Comparison of ENCODE assay signal across 8 cellular contexts in the genomic region with DNA sequence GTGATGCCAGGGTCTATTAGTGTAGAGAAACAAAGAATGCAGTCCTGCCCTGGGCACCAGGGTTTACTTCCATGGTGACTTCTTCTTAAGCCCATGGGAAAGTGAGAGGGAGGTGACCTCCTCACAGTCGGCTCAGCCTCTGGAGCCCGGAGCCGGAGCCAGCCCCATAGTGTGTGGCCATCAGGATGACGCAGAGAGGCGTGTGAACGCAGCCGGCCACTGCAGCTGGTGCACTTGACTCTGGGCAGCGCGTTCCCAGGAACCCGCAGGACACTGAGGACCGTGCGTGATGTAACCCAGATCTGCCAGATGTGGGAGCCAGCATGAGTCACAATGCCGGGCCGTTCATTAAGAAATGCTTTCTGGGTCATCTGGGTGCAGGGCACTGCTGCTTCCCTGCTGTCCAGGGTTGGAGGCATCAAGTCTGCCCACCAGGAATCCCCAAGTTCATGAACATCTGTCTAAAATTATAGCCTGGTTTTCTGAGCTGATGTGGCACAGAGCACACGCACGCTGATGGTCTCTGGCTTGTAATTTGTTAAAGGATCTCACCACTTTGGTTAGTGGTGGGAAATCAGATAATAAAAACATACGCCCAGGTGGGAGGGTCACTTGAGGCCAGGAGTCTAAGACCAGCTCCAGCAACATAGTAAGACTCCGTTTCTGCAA.
DNase-seq lines count a peak whose midpoint lies in the region; ATAC-seq, FAIRE-seq and TF ChIP-seq lines count a peak whose summit lies in the region.

No MANE protein-coding gene starts in this region.

- CTCF ChIA-PET in HepG2 (lab: Yijun Ruan, JAX; ENCODE audit: low intra/inter-chr PET ratio, low total read pairs) = no interaction called here

- H3K4me3 ChIP-seq in HepG2 (replicated peaks in 1 of 3; ENCODE audit: insufficient read depth in 1 of 3, low read depth in 2 of 3, low read length in 3 of 3) (no peak overlapping the region), suprapubic skin (peak overlapping the region; percentile 6)

- TF ChIP-seq POLR2A in HepG2 (IDR thresholded peaks at IDR 0.05; ENCODE audit: insufficient read depth in 1 of 2, low read depth in 2 of 2, low read length in 2 of 2) = no peak
- TF ChIP-seq POLR2A in suprapubic skin (IDR thresholded peaks at IDR 0.05) = no peak

- H2AFZ ChIP-seq in HepG2 (ENCODE audit: low read length) = no peak overlapping the region

- H4K20me1 ChIP-seq in HepG2 (ENCODE audit: insufficient read depth, low read length) = no peaks in the 10 kb centered on the region

- intact Hi-C loops in HepG2 (cut with micrococcal nuclease; ENCODE audit: unreplicated experiment) = no loop called here
- intact Hi-C loops in activated CD4-positive, alpha-beta T cell treated with anti-CD3 and anti-CD28 coated beads, Interleukin-2, amount 10 ng/mL, durations not matched to agents 24 days and 14 days (cut with micrococcal nuclease) = no loop called here

- no peaks in the 10 kb centered on the region for H3K27me3 ChIP-seq in HepG2 (ENCODE audit: control insufficient read depth in 1 of 2, insufficient read depth in 2 of 2, low read length in 2 of 2)
- no peaks in the 10 kb centered on the region for H3K27me3 ChIP-seq in suprapubic skin

- peaks cover 4% of the 10 kb centered on the region for H3K9me3 Mint-ChIP-seq in activated CD4-positive, alpha-beta T cell treated with anti-CD3 and anti-CD28 coated beads, Interleukin-2, amount 10 ng/mL, durations not matched to agents 24 days and 14 days

- no peak for FAIRE-seq in HepG2 (lab: Jason Lieb, UNC)

- H3K27ac ChIP-seq in HepG2 (ENCODE audit: extremely low read length, insufficient read depth, low read length) (no peak overlapping the region), suprapubic skin (no peak overlapping the region)

- peak; percentile 40; the same call in 2 of the 3 replicates for ATAC-seq in HepG2
- ATAC-seq in HG02870 (IDR thresholded peaks at IDR 0.05; ENCODE audit: unreplicated experiment) = no peak

- H3K36me3 Mint-ChIP-seq in activated CD4-positive, alpha-beta T cell treated with anti-CD3 and anti-CD28 coated beads, Interleukin-2, amount 10 ng/mL, durations not matched to agents 24 days and 14 days (ENCODE audit: low read depth) = peaks cover 8% of the 10 kb centered on the region

- TF ChIP-seq RAD21 in HepG2 (CRISPR knock-in tag; IDR thresholded peaks at IDR 0.05) = no peak

- H3K4me2 ChIP-seq in HepG2 (ENCODE audit: low read depth, low read length) = no peak overlapping the region

- no peaks in the 10 kb centered on the region for H3K27me3 Mint-ChIP-seq in activated CD4-positive, alpha-beta T cell treated with anti-CD3 and anti-CD28 coated beads, Interleukin-2, amount 10 ng/mL, durations not matched to agents 24 days and 14 days

- no peak overlapping the region for H3K4me3 Mint-ChIP-seq in activated CD4-positive, alpha-beta T cell treated with anti-CD3 and anti-CD28 coated beads, Interleukin-2, amount 10 ng/mL, durations not matched to agents 24 days and 14 days

- H3K36me3 ChIP-seq in HepG2 (replicated peaks in 1 of 2; ENCODE audit: control insufficient read depth in 1 of 2, insufficient read depth in 2 of 2, low read length in 2 of 2) (no peaks in the 10 kb centered on the region), suprapubic skin (no peaks in the 10 kb centered on the region)

- no peaks in the 10 kb centered on the region for H3K9me3 ChIP-seq in HepG2 (ENCODE audit: low read length)
- no peaks in the 10 kb centered on the region for H3K9me3 ChIP-seq in suprapubic skin

- DNase-seq in EH (ENCODE audit: low read depth) (peak; percentile 99), NCI-H774 (lab: John Stamatoyannopoulos, UW) (peak; percentile 85), dedifferentiated amniotic fluid mesenchymal stem cell (ENCODE audit: extremely low spot score) (peak; percentile 94), HepG2 (ENCODE audit: low spot score) (peak; percentile 19), suprapubic skin (ENCODE audit: low spot score in 2 of 2) (peak; percentile 91 to 95), NCI-H345 treated with DMSO at 0.1 percent for 48 hours (lab: John Stamatoyannopoulos, UW; ENCODE audit: unreplicated experiment) (no peak)
- DNase-seq in activated CD4-positive, alpha-beta T cell treated with anti-CD3 and anti-CD28 coated beads, Interleukin-2, amount 10 ng/mL, durations not matched to agents 24 days and 14 days = no peak

- POLR2A ChIA-PET in HepG2 (lab: Yijun Ruan, JAX) = no interaction called here

- no peak for TF ChIP-seq EP300 in HepG2 (IDR thresholded peaks at IDR 0.05; ENCODE audit: low read depth in 2 of 2, low read length in 2 of 2)
- no peak for TF ChIP-seq EP300 in HepG2 (CRISPR knock-in tag; IDR thresholded peaks at IDR 0.05; ENCODE audit: borderline replicate concordance)
- peak; percentile 74 for TF ChIP-seq EP300 in suprapubic skin (IDR thresholded peaks at IDR 0.05)

- in situ Hi-C loops in HepG2 (cut with HindIII; ENCODE audit: extremely low pct_ligation_motif_present, low pct_unique_long_range_greater_than_20kb) = no loop called here

- H3K27ac Mint-ChIP-seq in activated CD4-positive, alpha-beta T cell treated with anti-CD3 and anti-CD28 coated beads, Interleukin-2, amount 10 ng/mL, durations not matched to agents 24 days and 14 days = no peak overlapping the region

- no TSS peak for BruUV-seq in HepG2 (replicated peaks; lab: Mats Ljungman, UMichigan)

- TF ChIP-seq CTCF in HepG2 (CRISPR knock-in tag; IDR thresholded peaks at IDR 0.05) = no peak
- no peak for TF ChIP-seq CTCF in suprapubic skin (IDR thresholded peaks at IDR 0.05)

- H3K4me1 Mint-ChIP-seq in activated CD4-positive, alpha-beta T cell treated with anti-CD3 and anti-CD28 coated beads, Interleukin-2, amount 10 ng/mL, durations not matched to agents 24 days and 14 days = peaks cover 15% of the 10 kb centered on the region

- no peak overlapping the region for H3K9ac ChIP-seq in HepG2 (ENCODE audit: insufficient read depth, low read depth, low read length)

- 56% methylated on average over 18 of the region's 18 CpGs for WGBS in HepG2 (ENCODE audit: low lambda C conversion rate)
- 67% methylated on average over 16 of the region's 18 CpGs for WGBS in suprapubic skin

- no peaks in the 10 kb centered on the region for H3K79me2 ChIP-seq in HepG2 (ENCODE audit: insufficient read depth, low read length)

- H3K4me1 ChIP-seq in HepG2 (ENCODE audit: insufficient read depth, low read length) (peaks cover 17% of the 10 kb centered on the region), suprapubic skin (peaks cover 42% of the 10 kb centered on the region)

TF ChIP-seq in HepG2, 621 proteins besides CTCF, POLR2A, EP300 and RAD21:
- TF ChIP-seq, protein P1, sequence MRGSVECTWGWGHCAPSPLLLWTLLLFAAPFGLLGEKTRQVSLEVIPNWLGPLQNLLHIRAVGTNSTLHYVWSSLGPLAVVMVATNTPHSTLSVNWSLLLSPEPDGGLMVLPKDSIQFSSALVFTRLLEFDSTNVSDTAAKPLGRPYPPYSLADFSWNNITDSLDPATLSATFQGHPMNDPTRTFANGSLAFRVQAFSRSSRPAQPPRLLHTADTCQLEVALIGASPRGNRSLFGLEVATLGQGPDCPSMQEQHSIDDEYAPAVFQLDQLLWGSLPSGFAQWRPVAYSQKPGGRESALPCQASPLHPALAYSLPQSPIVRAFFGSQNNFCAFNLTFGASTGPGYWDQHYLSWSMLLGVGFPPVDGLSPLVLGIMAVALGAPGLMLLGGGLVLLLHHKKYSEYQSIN (CRISPR knock-in tag; IDR thresholded peaks at IDR 0.05; ENCODE audit: borderline replicate concordance) = no peak
- TF ChIP-seq ZFAT (CRISPR knock-in tag; conservative IDR thresholded peaks at IDR 0.05) = no peak
- TF ChIP-seq, protein P2, sequence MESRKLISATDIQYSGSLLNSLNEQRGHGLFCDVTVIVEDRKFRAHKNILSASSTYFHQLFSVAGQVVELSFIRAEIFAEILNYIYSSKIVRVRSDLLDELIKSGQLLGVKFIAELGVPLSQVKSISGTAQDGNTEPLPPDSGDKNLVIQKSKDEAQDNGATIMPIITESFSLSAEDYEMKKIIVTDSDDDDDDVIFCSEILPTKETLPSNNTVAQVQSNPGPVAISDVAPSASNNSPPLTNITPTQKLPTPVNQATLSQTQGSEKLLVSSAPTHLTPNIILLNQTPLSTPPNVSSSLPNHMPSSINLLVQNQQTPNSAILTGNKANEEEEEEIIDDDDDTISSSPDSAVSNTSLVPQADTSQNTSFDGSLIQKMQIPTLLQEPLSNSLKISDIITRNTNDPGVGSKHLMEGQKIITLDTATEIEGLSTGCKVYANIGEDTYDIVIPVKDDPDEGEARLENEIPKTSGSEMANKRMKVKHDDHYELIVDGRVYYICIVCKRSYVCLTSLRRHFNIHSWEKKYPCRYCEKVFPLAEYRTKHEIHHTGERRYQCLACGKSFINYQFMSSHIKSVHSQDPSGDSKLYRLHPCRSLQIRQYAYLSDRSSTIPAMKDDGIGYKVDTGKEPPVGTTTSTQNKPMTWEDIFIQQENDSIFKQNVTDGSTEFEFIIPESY (CRISPR knock-in tag; IDR thresholded peaks at IDR 0.05) = 0 out of 2 replicates have a peak, but pooled peaks have one; percentile 14

Comparison
In these comparisons a context has a peak if more than half of its experiments do, and no peak if none do; other contexts are left out.
1. DNase-seq: peak in EH (single experiment), NCI-H774 (single experiment), dedifferentiated amniotic fluid mesenchymal stem cell (single experiment), HepG2 (single experiment) and suprapubic skin (2 of 2); none in NCI-H345 treated with DMSO at 0.1 percent for 48 hours (single experiment) and activated CD4-positive, alpha-beta T cell treated with anti-CD3 and anti-CD28 coated beads, Interleukin-2, amount 10 ng/mL, durations not matched to agents 24 days and 14 days (single experiment).